Comparison of ENCODE assay signal across 14 cellular contexts in genomic region chr12:132469423-132469822, GRCh38. TPM values are rescaled to one million over a fixed set of nuclear protein-coding genes. Genes with fewer than 3 reads are reported as not detected.
DNase-seq lines count a peak whose midpoint lies in the region; ATAC-seq and TF ChIP-seq lines count a peak whose summit lies in the region.
"Had no signal": no experiment of that assay in that cellular context is flagged by ENCODE, and none has a peak within 500 bp of the region (broad histone marks: within the 10 kb centered on the region; RNA-seq: fewer than 3 reads in every experiment).

No MANE protein-coding gene starts in this region.

- TF ChIP-seq CTCF in NB4 (IDR thresholded peaks at IDR 0.05; ENCODE audit: low read depth, low read length) (no peak), glutamatergic neuron (IDR thresholded peaks at IDR 0.05; ENCODE audit: partially characterized antibody, unreplicated experiment) (no peak)

- CTCF ChIA-PET in CD8-positive, alpha-beta memory T cell (lab: Charles Lee), result no interaction called here

- ATAC-seq in GM19023 (IDR thresholded peaks at IDR 0.05; ENCODE audit: unreplicated experiment) (peak; percentile 51), HG03354 (IDR thresholded peaks at IDR 0.05; ENCODE audit: poor library complexity, severe bottlenecking, unreplicated experiment) (no peak)
- ATAC-seq: left lobe of liver had no signal

- H3K4me3 Mint-ChIP-seq in CD8-positive, alpha-beta memory T cell, result peak overlapping the region; percentile 33 to 74 (median 57)
- peak overlapping the region; percentile 60 for H3K4me3 Mint-ChIP-seq in glutamatergic neuron (ENCODE audit: unreplicated experiment)
- H3K4me3 Mint-ChIP-seq: endodermal cell had no signal

- peak overlapping the region in 5 of 8 donors; percentile 21 to 86 (median 48) for H3K27ac Mint-ChIP-seq in CD8-positive, alpha-beta memory T cell
- H3K27ac Mint-ChIP-seq in glutamatergic neuron (ENCODE audit: unreplicated experiment), result peak overlapping the region; percentile 66
- H3K27ac Mint-ChIP-seq: endodermal cell had no signal

- POLR2A ChIA-PET in CD8-positive, alpha-beta memory T cell (lab: Charles Lee), result no interaction called here

- H3K4me1 ChIP-seq in CD8-positive, alpha-beta memory T cell (ENCODE audit: insufficient read depth, low read length), result peaks cover 8% of the 10 kb centered on the region
- H3K4me1 ChIP-seq: Peyer's patch, sigmoid colon, testis had no signal

- H3K9me3 Mint-ChIP-seq in CD8-positive, alpha-beta memory T cell, result peaks cover 0 to 2% (median 0%) of the 10 kb centered on the region in 5 donors
- peaks cover 14% of the 10 kb centered on the region for H3K9me3 Mint-ChIP-seq in glutamatergic neuron (ENCODE audit: unreplicated experiment)

- H3K27me3 Mint-ChIP-seq in CD8-positive, alpha-beta memory T cell, result peaks cover 0 to 3% of the 10 kb centered on the region in 2 donors
- H3K27me3 Mint-ChIP-seq in glutamatergic neuron (ENCODE audit: unreplicated experiment), result peaks cover 8% of the 10 kb centered on the region

- no peak for DNase-seq in CD8-positive, alpha-beta memory T cell
- DNase-seq in NB4 (ENCODE audit: low read depth) (peak; percentile 84), glutamatergic neuron (no peak), NCI-H748 treated with DMSO at 0.1 percent for 48 hours (lab: John Stamatoyannopoulos, UW) (no peak), NCI-H1417 treated with DMSO at 0.1 percent for 48 hours (lab: John Stamatoyannopoulos, UW) (no peak), NCI-H345 treated with DMSO at 0.1 percent for 48 hours (lab: John Stamatoyannopoulos, UW; ENCODE audit: unreplicated experiment) (no peak)
- DNase-seq: activated CD8-positive, alpha-beta memory T cell treated with anti-CD3 and anti-CD28 coated beads, Interleukin-2, amount 50 U/mL, for 4 hours; endodermal cell; Peyer's patch; sigmoid colon; testis had no signal

- no peaks in the 10 kb centered on the region for H3K36me3 ChIP-seq in CD8-positive, alpha-beta memory T cell (ENCODE audit: insufficient read depth, low read length)
- H3K36me3 ChIP-seq: Peyer's patch, sigmoid colon had no signal

- no peaks in the 10 kb centered on the region for H3K36me3 Mint-ChIP-seq in CD8-positive, alpha-beta memory T cell
- H3K36me3 Mint-ChIP-seq in glutamatergic neuron (ENCODE audit: unreplicated experiment), result no peaks in the 10 kb centered on the region

- no peak overlapping the region for H3K27ac ChIP-seq in CD8-positive, alpha-beta memory T cell (ENCODE audit: low read depth, low read length)
- H3K27ac ChIP-seq: sigmoid colon, testis had no signal

- peak overlapping the region; percentile 22 for H3K4me3 ChIP-seq in CD8-positive, alpha-beta memory T cell (ENCODE audit: low read length)
- peak overlapping the region; percentile 40 for H3K4me3 ChIP-seq in NB4 (ENCODE audit: low read depth, low read length)
- H3K4me3 ChIP-seq: Peyer's patch, sigmoid colon, testis had no signal

- TF ChIP-seq POLR2A in NB4 (IDR thresholded peaks at IDR 0.05; ENCODE audit: extremely low read depth, insufficient read length), result no peak

- H3K4me1 Mint-ChIP-seq in CD8-positive, alpha-beta memory T cell, result peaks cover 21 to 34% (median 23%) of the 10 kb centered on the region in 3 donors
- H3K4me1 Mint-ChIP-seq in glutamatergic neuron (ENCODE audit: low read depth, unreplicated experiment), result peaks cover 16% of the 10 kb centered on the region

- no peaks in the 10 kb centered on the region for H3K9me3 ChIP-seq in CD8-positive, alpha-beta memory T cell (ENCODE audit: low read length)
- H3K9me3 ChIP-seq: sigmoid colon, testis had no signal

- H3K27me3 ChIP-seq in CD8-positive, alpha-beta memory T cell (ENCODE audit: insufficient read depth, low read length, poor library complexity, severe bottlenecking), result no peaks in the 10 kb centered on the region
- H3K27me3 ChIP-seq: Peyer's patch, testis had no signal

RNA-seq across cellular contexts. Expression of gene FBRSL1, which starts 20.5 kb away (rescaled TPM):
- 10 to 100 TPM; 58.1 to 62.1 TPM for total RNA-seq in CD8-positive, alpha-beta memory T cell
- 1.4 TPM for polyA plus RNA-seq in CD8-positive, alpha-beta memory T cell
- total RNA-seq in glutamatergic neuron (ENCODE audit: unreplicated experiment), result 211 TPM
